In the genomic region with DNA sequence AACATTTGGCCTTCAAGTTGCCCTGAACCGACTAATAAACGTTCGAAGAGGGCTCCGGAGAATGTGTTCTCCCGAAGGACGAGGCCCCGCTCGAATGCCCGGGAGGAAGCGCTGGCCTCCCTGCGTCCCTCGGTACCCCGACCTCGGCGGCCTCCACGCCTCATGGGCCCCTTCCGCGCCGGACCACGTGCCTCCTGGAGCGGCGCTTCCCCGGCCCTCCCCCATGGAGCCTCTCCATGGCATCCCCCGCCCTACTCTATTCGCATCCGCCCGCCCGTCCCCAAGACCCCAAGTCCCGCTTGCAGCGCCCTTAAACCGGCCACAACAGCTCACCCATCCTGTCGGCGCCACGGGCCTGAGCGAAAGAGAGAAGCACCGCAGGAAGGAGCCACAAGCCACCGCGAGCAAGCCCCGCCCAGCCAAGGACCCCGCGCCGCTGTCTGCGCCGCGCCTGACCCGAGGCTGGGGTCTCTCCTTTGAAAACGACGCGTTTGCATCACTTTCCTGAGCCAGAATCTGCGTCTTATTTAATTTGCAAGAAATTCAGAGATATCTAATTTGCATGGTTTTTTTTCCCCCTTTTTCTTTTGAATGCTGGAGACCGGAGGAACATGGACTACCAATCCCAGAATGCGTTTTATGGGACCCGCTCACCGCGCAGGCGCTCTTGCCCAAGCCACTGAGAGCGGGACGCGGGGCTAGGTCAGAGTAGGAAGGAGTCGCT, we compare ENCODE assay signal across 8 cellular contexts. TPM values are rescaled to one million over a fixed set of nuclear protein-coding genes. Genes with fewer than 3 reads are reported as not detected.
DNase-seq lines count a peak whose midpoint lies in the region; ATAC-seq and TF ChIP-seq lines count a peak whose summit lies in the region.

TSS of gene RPS23 (minus strand) at position 368 of the 724 bp plus-strand sequence. CDS start at position 337, 31 bp downstream.

- peak in 1 of 2 donors; percentile 73 for TF ChIP-seq POLR2A in heart left ventricle (IDR thresholded peaks at IDR 0.05)
- peak in 2 of 4 donors; percentile 77 to 85 for TF ChIP-seq POLR2A in upper lobe of left lung (IDR thresholded peaks at IDR 0.05)

- peak within 1 kb of the TSS; percentile 100 for H3K9ac ChIP-seq in adipocyte (ENCODE audit: low read length)

- intact Hi-C loops in heart left ventricle (cut with DNase I) (loop anchor here in 1 of 10 donors (5.0 kb wide), 1 partner anchor 306 kb away; the partner anchor contains the start of gene ATG10), posterior cingulate gyrus (cut with DNase I) (no loop called here)

- peak; percentile 95 for DNase-seq in GM12865 (ENCODE audit: low read depth)
- peak; percentile 89 to 93 (median 91) for DNase-seq in NCI-H1417 (lab: John Stamatoyannopoulos, UW)
- peak; percentile 75 for DNase-seq in T follicular helper cell (ENCODE audit: low read depth)
- DNase-seq in adipocyte (ENCODE audit: low read depth), result peak; percentile 97
- DNase-seq in heart left ventricle, result peak; percentile 90 to 95 (median 93)
- peak; percentile 87 to 99 (median 94) for DNase-seq in posterior cingulate gyrus
- peak; percentile 92 to 95 for DNase-seq in upper lobe of left lung

- H3K4me1 ChIP-seq in adipocyte (ENCODE audit: control insufficient read depth, insufficient read depth, low read length) (peaks cover 26% of the 10 kb centered on the region), heart left ventricle (peaks cover 0 to 29% (median 14%) of the 10 kb centered on the region in 12 donors), upper lobe of left lung (peaks cover 12 to 23% (median 14%) of the 10 kb centered on the region in 4 donors)

- peak; percentile 95 for ATAC-seq in HG02759 (IDR thresholded peaks at IDR 0.05; ENCODE audit: unreplicated experiment)
- peak; percentile 96 to 98 (median 96) for ATAC-seq in heart left ventricle
- peak; percentile 98 for ATAC-seq in upper lobe of left lung (ENCODE audit: low FRiP score in 2 of 2)

- H3K27ac ChIP-seq in heart left ventricle, result peak within 1 kb of the TSS; percentile 75 to 92 (median 90)
- peak within 1 kb of the TSS; percentile 84 to 87 (median 86) for H3K27ac ChIP-seq in upper lobe of left lung

- H3K36me3 ChIP-seq in adipocyte (ENCODE audit: control insufficient read depth, insufficient read depth, low read length, severe bottlenecking) (peaks cover 29% of the 10 kb centered on the region), heart left ventricle (peaks cover 5 to 38% (median 32%) of the 10 kb centered on the region in 9 donors), upper lobe of left lung (peaks cover 15 to 37% (median 22%) of the 10 kb centered on the region in 4 donors)

- TF ChIP-seq CTCF in GM12865 (IDR thresholded peaks at IDR 0.05; ENCODE audit: insufficient read depth, low read depth, low read length, missing control alignments) (no peak), heart left ventricle (IDR thresholded peaks at IDR 0.05) (no peak), upper lobe of left lung (IDR thresholded peaks at IDR 0.05) (no peak)

- H3K9me3 ChIP-seq in adipocyte (ENCODE audit: control insufficient read depth, low read length) (no peaks in the 10 kb centered on the region), heart left ventricle (no peaks in the 10 kb centered on the region), upper lobe of left lung (no peaks in the 10 kb centered on the region)

- no peak for TF ChIP-seq EP300 in upper lobe of left lung (IDR thresholded peaks at IDR 0.05)

- H3K27me3 ChIP-seq in adipocyte (replicated peaks; ENCODE audit: control insufficient read depth, insufficient read depth, low read length), result no peaks in the 10 kb centered on the region
- H3K27me3 ChIP-seq in heart left ventricle, result no peaks in the 10 kb centered on the region
- H3K27me3 ChIP-seq in upper lobe of left lung, result no peaks in the 10 kb centered on the region

- 0 to 2% (median 0%) methylated on average over 55 to 60 of the region's 60 CpGs for WGBS in heart left ventricle, 4 donors
- 1% methylated on average over 38 to 54 of the region's 60 CpGs for WGBS in upper lobe of left lung, 2 donors

- H3K4me3 ChIP-seq in GM12865 (ENCODE audit: low read depth, low read length) (peak within 1 kb of the TSS; percentile 100), adipocyte (ENCODE audit: low read length) (peak within 1 kb of the TSS; percentile 100), heart left ventricle (peak within 1 kb of the TSS; percentile 64 to 99 (median 87)), upper lobe of left lung (peak within 1 kb of the TSS; percentile 65 to 94 (median 76))

RNA-seq across cellular contexts. Expression of gene RPS23, which starts in this region (rescaled TPM):
- 1,000 to 10,000 TPM in 7 of 9 donors, 100 to 1,000 TPM in 2; 969 to 1,672 (median 1,220) TPM for total RNA-seq in heart left ventricle
- 1,000 to 10,000 TPM; 1,640 to 2,612 TPM for polyA plus RNA-seq in heart left ventricle
- 1,000 to 10,000 TPM; 1,173 to 2,208 (median 1,478) TPM for total RNA-seq in upper lobe of left lung

Comparison
In these comparisons a context has a peak if more than half of its experiments do, and no peak if none do; other contexts are left out.
1. Peak in every context shown above with its lines: DNase-seq, ATAC-seq, H3K4me3 ChIP-seq and H3K27ac ChIP-seq.